Comparison of ENCODE assay signal across 23 cellular contexts in the genomic region with DNA sequence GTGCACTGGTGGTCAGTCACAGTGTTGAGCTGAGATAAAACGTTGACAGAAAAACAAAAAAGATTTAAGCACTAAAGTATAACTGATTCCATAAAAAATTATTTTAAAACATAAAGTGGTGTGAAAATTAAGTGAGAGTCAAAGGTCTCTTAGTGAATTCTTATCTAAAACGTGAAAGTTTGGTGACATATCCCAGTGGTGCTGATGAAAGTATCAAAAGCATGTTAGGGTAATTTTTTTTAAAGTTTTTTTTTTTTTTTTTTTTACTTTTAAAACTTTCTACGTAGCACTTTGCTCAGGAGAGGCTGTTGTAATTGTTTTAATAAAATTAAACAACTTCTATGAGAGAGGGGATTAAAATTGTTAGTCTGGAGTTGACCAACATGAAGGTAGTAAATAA.
DNase-seq lines count a peak whose midpoint lies in the region; ATAC-seq and TF ChIP-seq lines count a peak whose summit lies in the region.
"Had no signal": no experiment of that assay in that cellular context is flagged by ENCODE, and none has a peak within 500 bp of the region (broad histone marks: within the 10 kb centered on the region; RNA-seq: fewer than 3 reads in every experiment).

No MANE protein-coding gene starts in this region.

- intact Hi-C loops in sigmoid colon (cut with DNase I) (no loop called here), PC-3 (cut with micrococcal nuclease) (no loop called here)

- H3K9me3 ChIP-seq in H9 (ENCODE audit: control insufficient read depth, low read depth, low read length): no peaks in the 10 kb centered on the region
- H3K9me3 ChIP-seq in adipocyte (ENCODE audit: control insufficient read depth, low read length): no peaks in the 10 kb centered on the region
- no peaks in the 10 kb centered on the region for H3K9me3 ChIP-seq in iPS-18c (ENCODE audit: control insufficient read depth, insufficient read depth, low read length)
- no peaks in the 10 kb centered on the region for H3K9me3 ChIP-seq in sigmoid colon
- no peaks in the 10 kb centered on the region for H3K9me3 ChIP-seq in PC-3 (ENCODE audit: low read length)
- H3K9me3 ChIP-seq: neutrophil had no signal

- TF ChIP-seq POLR2A in sigmoid colon (IDR thresholded peaks at IDR 0.05): no peak

- BruUV-seq in PC-3 (replicated peaks; lab: Mats Ljungman, UMichigan): no TSS peak

- H3K23ac ChIP-seq in H9 (ENCODE audit: insufficient read length, low read depth, low read length): no peak overlapping the region

- H3K4me3 Mint-ChIP-seq in H9: peak overlapping the region; percentile 72 to 83
- H3K4me3 Mint-ChIP-seq: activated naive CD8-positive, alpha-beta T cell; memory B cell had no signal

- CTCF ChIA-PET in PC-3 (lab: Charles Lee): no interaction called here

- H3K14ac ChIP-seq in H9 (ENCODE audit: insufficient read depth, low read length): no peak overlapping the region

- H3F3A ChIP-seq in PC-3 (ENCODE audit: low read length, unreplicated experiment): no peaks in the 10 kb centered on the region

- H3K27ac ChIP-seq in H9 (ENCODE audit: insufficient read length, low read depth, low read length) (no peak overlapping the region), sigmoid colon (peak overlapping the region; percentile 49 to 84 (median 74)), PC-3 (ENCODE audit: low read length) (no peak overlapping the region)
- H3K27ac ChIP-seq: neutrophil, PC-9 had no signal

- H2AFZ ChIP-seq in H9 (ENCODE audit: low read length) (no peak overlapping the region), PC-3 (ENCODE audit: low read length) (no peak overlapping the region)
- H2AFZ ChIP-seq: PC-9 had no signal

- H3K79me2 ChIP-seq in H9 (ENCODE audit: insufficient read depth, low read length) (no peaks in the 10 kb centered on the region), PC-3 (ENCODE audit: low read length) (no peaks in the 10 kb centered on the region)

- H3T11ph ChIP-seq in H9 (ENCODE audit: low read length): no peak overlapping the region

- no peaks in the 10 kb centered on the region for H3K9me3 Mint-ChIP-seq in H9
- H3K9me3 Mint-ChIP-seq: brain; memory B cell; stimulated activated naive CD8-positive, alpha-beta T cell treated with anti-CD3 and anti-CD28 coated beads, Interleukin-15, amount 100 ng/mL, for 72 hours had no signal

- no peak overlapping the region for H4K5ac ChIP-seq in H9 (ENCODE audit: insufficient read length, low read depth, low read length)

- no peak overlapping the region for H4K8ac ChIP-seq in H9 (replicated peaks; ENCODE audit: insufficient read length, low read depth, low read length)

- H3K4me1 Mint-ChIP-seq in H9: peaks cover 44 to 68% of the 10 kb centered on the region in 2 experiments
- H3K4me1 Mint-ChIP-seq: memory B cell had no signal

- H3K9me2 ChIP-seq in PC-3 (replicated peaks; ENCODE audit: low read length): no peaks in the 10 kb centered on the region

- no peak overlapping the region for H2BK12ac ChIP-seq in H9 (ENCODE audit: insufficient read length, low read depth, low read length)

- no peaks in the 10 kb centered on the region for H4K20me1 ChIP-seq in H9 (ENCODE audit: control insufficient read depth, insufficient read depth, insufficient read length)
- no peaks in the 10 kb centered on the region for H4K20me1 ChIP-seq in PC-3 (ENCODE audit: low read length)

- no peak overlapping the region for H3K56ac ChIP-seq in H9 (ENCODE audit: insufficient read length, low read depth, low read length)

- H3K36me3 ChIP-seq in adipocyte (ENCODE audit: control insufficient read depth, insufficient read depth, low read length, severe bottlenecking): no peaks in the 10 kb centered on the region
- peaks cover 0 to 9% (median 0%) of the 10 kb centered on the region in 4 donors for H3K36me3 ChIP-seq in sigmoid colon
- no peaks in the 10 kb centered on the region for H3K36me3 ChIP-seq in PC-3 (ENCODE audit: low read depth, low read length)
- H3K36me3 ChIP-seq: neutrophil had no signal

- H3K4ac ChIP-seq in H9 (ENCODE audit: low read depth, low read length): no peak overlapping the region

- H3K27me3 Mint-ChIP-seq in H9 (ENCODE audit: low read depth): no peaks in the 10 kb centered on the region

- no peak overlapping the region for H2BK5ac ChIP-seq in H9 (ENCODE audit: insufficient read length, low read length)

- peaks cover 0 to under 1% (median 0%) of the 10 kb centered on the region in 3 experiments; a peak in 1 of 7 replicates for H3K36me3 Mint-ChIP-seq in H9 (ENCODE audit: insufficient read depth in 1 of 3, low read depth in 3 of 3)
- H3K36me3 Mint-ChIP-seq: activated naive CD8-positive, alpha-beta T cell; brain; memory B cell had no signal

- ATAC-seq in HG03108 (IDR thresholded peaks at IDR 0.05; ENCODE audit: unreplicated experiment): no peak
- no peak for ATAC-seq in PC-3
- no peak for ATAC-seq in GM21367 (IDR thresholded peaks at IDR 0.05; ENCODE audit: unreplicated experiment)
- ATAC-seq in GM21526 (IDR thresholded peaks at IDR 0.05; ENCODE audit: low FRiP score, unreplicated experiment): no peak
- ATAC-seq: activated CD4-positive, CD25-positive, alpha-beta regulatory T cell treated with anti-CD3 and anti-CD28 coated beads, Interleukin-2, amount 50 U/mL, for 24 hours; HCT116; stimulated activated naive CD8-positive, alpha-beta T cell treated with anti-CD3 and anti-CD28 coated beads, Interleukin-15, amount 100 ng/mL, for 72 hours had no signal

- H3K9ac ChIP-seq in H9 (ENCODE audit: extremely low read depth, insufficient read length, low read length) (peak overlapping the region; percentile 41), adipocyte (ENCODE audit: low read length) (no peak overlapping the region), PC-3 (ENCODE audit: low read length) (no peak overlapping the region)

- H3K79me1 ChIP-seq in H9 (ENCODE audit: insufficient read depth, low read depth, low read length, poor library complexity, severe bottlenecking): no peaks in the 10 kb centered on the region

- no peak overlapping the region for H3K18ac ChIP-seq in H9 (ENCODE audit: insufficient read length, low read depth, low read length)

- WGBS in H9 (ENCODE audit: extremely low coverage, insufficient read length, low lambda C conversion rate): no CpG with 5 or more reads among the region's 3 CpGs
- 42 to 53% methylated on average over 3 of the region's 3 CpGs for WGBS in sigmoid colon, 2 donors

- TF ChIP-seq CTCF in H9 (conservative IDR thresholded peaks at IDR 0.05) (no peak), sigmoid colon (IDR thresholded peaks at IDR 0.05) (no peak), PC-3 (conservative IDR thresholded peaks at IDR 0.05; ENCODE audit: low read depth, low read length) (no peak)

- no peak for DNase-seq in H9
- no peak for DNase-seq in adipocyte (ENCODE audit: low read depth)
- DNase-seq in sigmoid colon: no peak
- DNase-seq in PC-3: no peak
- DNase-seq: activated CD8-positive, alpha-beta memory T cell treated with anti-CD3 and anti-CD28 coated beads for 24 hours; DND-41; head of caudate nucleus; kidney; NCI-H2171; NCI-H748 treated with DMSO at 0.1 percent for 48 hours; PC-9; stimulated activated CD4-positive, alpha-beta T cell treated with anti-CD3 and anti-CD28 coated beads, Interleukin-1b, Interleukin-23, amount 100 ng/mL, for 48 hours; stimulated activated naive CD8-positive, alpha-beta T cell treated with anti-CD3 and anti-CD28 coated beads, Interleukin-15, amount 100 ng/mL, for 72 hours had no signal

- H3K4me3 ChIP-seq in adipocyte (ENCODE audit: low read length) (peak overlapping the region; percentile 85), iPS-18c (ENCODE audit: insufficient read depth, low read depth, low read length) (peak overlapping the region; percentile 49), sigmoid colon (peak overlapping the region in 2 of 4 donors; percentile 32 to 41), PC-3 (ENCODE audit: low read length) (no peak overlapping the region)
- H3K4me3 ChIP-seq: PC-9 had no signal

- POLR2A ChIA-PET in PC-3 (lab: Charles Lee; ENCODE audit: unreplicated experiment): no interaction called here

- peaks cover 7% of the 10 kb centered on the region for H3K23me2 ChIP-seq in H9 (ENCODE audit: insufficient read length, low read depth, low read length, poor library complexity, severe bottlenecking)

- no peak overlapping the region for H3K27ac Mint-ChIP-seq in H9
- H3K27ac Mint-ChIP-seq: activated naive CD8-positive, alpha-beta T cell; memory B cell; stimulated activated naive CD8-positive, alpha-beta T cell treated with anti-CD3 and anti-CD28 coated beads, Interleukin-15, amount 100 ng/mL, for 72 hours had no signal

- H3K4me2 ChIP-seq in H9 (ENCODE audit: insufficient read depth, insufficient read length, low read length) (peak overlapping the region; percentile 84), PC-3 (ENCODE audit: low read length) (no peak overlapping the region)
- H3K4me2 ChIP-seq: PC-9 had no signal

- H3K4me1 ChIP-seq in H9 (ENCODE audit: insufficient read depth, low read length) (peaks cover 5% of the 10 kb centered on the region), adipocyte (ENCODE audit: control insufficient read depth, insufficient read depth, low read length) (peaks cover 8% of the 10 kb centered on the region), sigmoid colon (peaks cover 0 to 41% (median 28%) of the 10 kb centered on the region in 4 donors), PC-3 (ENCODE audit: insufficient read depth, low read length) (no peaks in the 10 kb centered on the region)

- H2AK5ac ChIP-seq in H9 (ENCODE audit: insufficient read length, low read length): no peak overlapping the region

- no peak overlapping the region for H4K91ac ChIP-seq in H9 (ENCODE audit: insufficient read length, low read depth, low read length)

- H2BK120ac ChIP-seq in H9 (ENCODE audit: low read depth, low read length, poor library complexity, severe bottlenecking): no peak overlapping the region

- TF ChIP-seq EP300 in sigmoid colon (IDR thresholded peaks at IDR 0.05): no peak

- H3K27me3 ChIP-seq in H9 (ENCODE audit: insufficient read depth, low read length): no peaks in the 10 kb centered on the region
- no peaks in the 10 kb centered on the region for H3K27me3 ChIP-seq in adipocyte (replicated peaks; ENCODE audit: control insufficient read depth, insufficient read depth, low read length)
- H3K27me3 ChIP-seq in sigmoid colon: no peaks in the 10 kb centered on the region
- H3K27me3 ChIP-seq in PC-3 (ENCODE audit: low read length): no peaks in the 10 kb centered on the region

- no peak overlapping the region for H2BK20ac ChIP-seq in H9 (ENCODE audit: low read depth, low read length, poor library complexity, severe bottlenecking)

- no peak overlapping the region for H2BK15ac ChIP-seq in H9 (ENCODE audit: low read depth, low read length)

Comparison
In these comparisons a context has a peak if more than half of its experiments do, and no peak if none do; other contexts are left out.
1. H3K27ac ChIP-seq: peak in sigmoid colon (4 of 4); none in H9 (single experiment) and PC-3 (single experiment).